ENCODE assay signal across 9 cellular contexts in the genomic region with DNA sequence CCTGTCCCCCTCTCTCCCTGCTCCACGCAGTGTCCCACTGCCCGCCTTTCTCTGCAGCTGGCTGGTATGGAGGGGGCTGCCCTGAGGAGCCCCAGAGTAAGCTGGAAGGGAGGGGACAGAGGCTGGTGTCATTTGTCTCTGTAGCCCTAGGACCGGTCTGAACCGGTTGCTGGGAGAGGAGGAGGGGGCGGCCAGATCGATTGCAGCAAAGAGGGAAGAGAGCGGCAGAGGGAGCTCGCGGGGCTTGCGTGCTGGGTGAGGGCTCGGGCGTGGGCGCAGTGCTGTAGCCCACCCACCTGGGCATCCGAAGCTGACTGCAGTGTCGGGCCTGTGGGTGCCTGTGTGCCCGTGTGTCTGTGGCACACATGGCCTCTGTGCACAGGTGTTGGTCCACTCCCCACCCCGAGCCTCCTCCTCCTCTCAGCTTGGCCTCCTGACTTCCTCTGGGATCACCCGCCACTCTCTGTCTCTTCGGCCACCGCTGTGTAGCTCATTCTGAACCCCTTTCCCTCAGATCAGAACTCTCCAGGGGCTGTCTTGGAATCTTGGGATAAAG. TPM values are rescaled to one million over a fixed set of nuclear protein-coding genes. Genes with fewer than 3 reads are reported as not detected.
A peak's percentile ranks its signal among the peaks of the same experiment; 100 is the strongest.
DNase-seq lines count a peak whose midpoint lies in the region; ATAC-seq, FAIRE-seq and TF ChIP-seq lines count a peak whose summit lies in the region.
"Had no signal": no experiment of that assay in that cellular context is flagged by ENCODE, and none has a peak within 500 bp of the region (broad histone marks: within the 10 kb centered on the region; RNA-seq: fewer than 3 reads in every experiment).

No MANE protein-coding gene starts in this region.

- H2AFZ ChIP-seq in K562 (ENCODE audit: low read depth, low read length) (peak overlapping the region; percentile 26; the same call in 1 of the 2 replicates), trophoblast cell (ENCODE audit: insufficient read depth, low read length, poor library complexity) (no peak overlapping the region), PC-3 (ENCODE audit: low read length) (no peak overlapping the region)

- no peak overlapping the region for H2BK120ac ChIP-seq in trophoblast cell (ENCODE audit: insufficient read depth, low read length, poor library complexity)

- DNase-seq in KBM-7 (peak; percentile 92), NCI-H510A (lab: John Stamatoyannopoulos, UW) (peak; percentile 92), K562 (ENCODE audit: extremely low read depth in 1 of 4, low spot score in 3 of 4) (peak; percentile 61 to 71 (median 67)), trophoblast cell (no peak), PC-3 (no peak)
- DNase-seq in activated T-helper 1 cell treated with anti-CD3 and anti-CD28 coated beads, Interleukin-12 subunit alpha, Interleukin-12 subunit beta, Interleukin-2, Interleukin-4 antibody, amounts not matched to agents 30 ng/mL and 10 ng/mL and 1 ng/mL, durations not matched to agents 14 hours and 24 hours and 36 hours (ENCODE audit: low spot score) = no peak

- H3K4ac ChIP-seq in trophoblast cell (ENCODE audit: low read depth, low read length) = no peak overlapping the region

- H3K14ac ChIP-seq in trophoblast cell (ENCODE audit: low read length) = no peak overlapping the region

- H3K9me3 ChIP-seq in K562 (replicated peaks; ENCODE audit: control insufficient read depth, insufficient read depth, low read depth, low read length) (no peaks in the 10 kb centered on the region), trophoblast cell (ENCODE audit: insufficient read depth, low read depth, low read length) (peaks cover 4% of the 10 kb centered on the region), PC-3 (ENCODE audit: low read length) (no peaks in the 10 kb centered on the region)
- H3K9me3 ChIP-seq: esophagus muscularis mucosa had no signal

- 0 out of 2 replicates have a peak, but pooled peaks cover 3% of the 10 kb centered on the region for H4K20me1 ChIP-seq in K562 (replicated peaks; ENCODE audit: control insufficient read depth, insufficient read depth, low read length)
- no peaks in the 10 kb centered on the region for H4K20me1 ChIP-seq in PC-3 (ENCODE audit: low read length)

- no peak for FAIRE-seq in K562 (lab: Jason Lieb, UNC)
- FAIRE-seq: RCC 7860 had no signal

- 0 out of 6 replicates have a peak, but pooled peaks of 2 of the 3 experiments have one; percentile 4 to 7 for TF ChIP-seq CTCF in K562 (IDR thresholded peaks at IDR 0.05 in 2 of 3, conservative IDR thresholded peaks at IDR 0.05 in 1 of 3; ENCODE audit: insufficient read depth in 2 of 3, low read depth in 1 of 3, low read length in 3 of 3)
- TF ChIP-seq CTCF in PC-3 (conservative IDR thresholded peaks at IDR 0.05; ENCODE audit: low read depth, low read length) = no peak

- no TSS peak for BruUV-seq in K562 (replicated peaks; lab: Mats Ljungman, UMichigan)
- BruUV-seq in PC-3 (replicated peaks; lab: Mats Ljungman, UMichigan) = no TSS peak

- no peak overlapping the region for H4K91ac ChIP-seq in trophoblast cell (ENCODE audit: low read depth, low read length)

- H3K9me2 ChIP-seq in PC-3 (replicated peaks; ENCODE audit: low read length) = no peaks in the 10 kb centered on the region

- H3K9me3 Mint-ChIP-seq in activated T-helper 1 cell treated with anti-CD3 and anti-CD28 coated beads, Interleukin-12 subunit alpha, Interleukin-12 subunit beta, Interleukin-2, Interleukin-4 antibody, amounts not matched to agents 30 ng/mL and 10 ng/mL and 1 ng/mL, durations not matched to agents 14 hours and 24 hours and 36 hours = no peaks in the 10 kb centered on the region

- 74% methylated on average over 10 of the region's 20 CpGs for WGBS in K562 (ENCODE audit: insufficient coverage, low coverage, missing lambda C conversion rate)
- no CpG with 5 or more reads among the region's 20 CpGs for WGBS in trophoblast cell (ENCODE audit: extremely low coverage, insufficient coverage, insufficient read length)

- H2AK5ac ChIP-seq in trophoblast cell (ENCODE audit: low read length) = no peak overlapping the region

- H4K12ac ChIP-seq in trophoblast cell (ENCODE audit: low read depth, low read length) = no peak overlapping the region

- H3K27ac ChIP-seq in K562 (ENCODE audit: extremely low read depth, low read depth, low read length) = peak overlapping the region; percentile 39; the same call in 1 of the 3 replicates
- H3K27ac ChIP-seq in trophoblast cell (ENCODE audit: low read depth, low read length) = peak overlapping the region; percentile 13
- H3K27ac ChIP-seq in PC-3 (ENCODE audit: low read length) = no peak overlapping the region
- H3K27ac ChIP-seq: esophagus muscularis mucosa had no signal

- no peaks in the 10 kb centered on the region for H3K27me3 Mint-ChIP-seq in activated T-helper 1 cell treated with anti-CD3 and anti-CD28 coated beads, Interleukin-12 subunit alpha, Interleukin-12 subunit beta, Interleukin-2, Interleukin-4 antibody, amounts not matched to agents 30 ng/mL and 10 ng/mL and 1 ng/mL, durations not matched to agents 14 hours and 24 hours and 36 hours (ENCODE audit: insufficient read depth)

- H3K4me1 Mint-ChIP-seq in activated T-helper 1 cell treated with anti-CD3 and anti-CD28 coated beads, Interleukin-12 subunit alpha, Interleukin-12 subunit beta, Interleukin-2, Interleukin-4 antibody, amounts not matched to agents 30 ng/mL and 10 ng/mL and 1 ng/mL, durations not matched to agents 14 hours and 24 hours and 36 hours (ENCODE audit: low read depth) = no peaks in the 10 kb centered on the region

- in situ Hi-C loops in KBM-7 (cut with MboI; ENCODE audit: low pct_unique_long_range_greater_than_20kb, low sequenced_read_pairs) (no loop called here), K562 (cut with MboI) (no loop called here)

- no peak for TF ChIP-seq RAD21 in K562 (CRISPR knock-in tag; conservative IDR thresholded peaks at IDR 0.05 in 1 of 2, IDR thresholded peaks at IDR 0.05 in 1 of 2)

- no peak for TF ChIP-seq EP300 in K562 (IDR thresholded peaks at IDR 0.05; ENCODE audit: low read length)

- intact Hi-C loops in K562 (cut with micrococcal nuclease) (no loop called here), PC-3 (cut with micrococcal nuclease) (no loop called here)
- intact Hi-C loops in activated T-helper 1 cell treated with anti-CD3 and anti-CD28 coated beads, Interleukin-12 subunit alpha, Interleukin-12 subunit beta, Interleukin-2, Interleukin-4 antibody, amounts not matched to agents 30 ng/mL and 10 ng/mL and 1 ng/mL, durations not matched to agents 14 hours and 24 hours and 36 hours (cut with micrococcal nuclease) = no loop called here

- H3F3A ChIP-seq in PC-3 (ENCODE audit: low read length, unreplicated experiment) = no peaks in the 10 kb centered on the region

- H3K27ac Mint-ChIP-seq in activated T-helper 1 cell treated with anti-CD3 and anti-CD28 coated beads, Interleukin-12 subunit alpha, Interleukin-12 subunit beta, Interleukin-2, Interleukin-4 antibody, amounts not matched to agents 30 ng/mL and 10 ng/mL and 1 ng/mL, durations not matched to agents 14 hours and 24 hours and 36 hours = no peak overlapping the region

- H2BK12ac ChIP-seq in trophoblast cell (ENCODE audit: low read length) = no peak overlapping the region

- H3K36me3 ChIP-seq in K562 (ENCODE audit: control insufficient read depth, insufficient read depth, low read length) (no peaks in the 10 kb centered on the region), trophoblast cell (ENCODE audit: control insufficient read depth in 1 of 2, insufficient read depth in 2 of 2, low read length in 2 of 2) (peaks cover 92 to 94% of the 10 kb centered on the region in 2 experiments), PC-3 (ENCODE audit: low read depth, low read length) (peaks cover 19% of the 10 kb centered on the region)

- CTCF ChIA-PET in K562 (lab: Yijun Ruan, JAX; ENCODE audit: low intra/inter-chr PET ratio) = no interaction called here
- CTCF ChIA-PET in PC-3 (lab: Charles Lee) = no interaction called here

- no peaks in the 10 kb centered on the region for H3K9me1 ChIP-seq in K562 (ENCODE audit: control insufficient read depth, insufficient read depth, low read length)

- ATAC-seq in K562 (peak; percentile 77), PC-3 (no peak), GM19467 (IDR thresholded peaks at IDR 0.05; ENCODE audit: unreplicated experiment) (no peak)

- H4K8ac ChIP-seq in trophoblast cell (ENCODE audit: low read depth, low read length) = no peak overlapping the region

- H3K79me1 ChIP-seq in trophoblast cell (ENCODE audit: low read length) = peaks cover 17% of the 10 kb centered on the region

- no peak for TF ChIP-seq POLR2A in K562 (conservative IDR thresholded peaks at IDR 0.05)

- POLR2A ChIA-PET in K562 (lab: Yijun Ruan, JAX) (interaction anchor here (0.6 to 0.8 kb wide), 4 partner anchors 17 to 690 kb away, joined by 3 to 5 read pairs (median 3); a partner anchor contains a TSS), PC-3 (lab: Charles Lee; ENCODE audit: unreplicated experiment) (no interaction called here)

- H3K4me1 ChIP-seq in K562 (replicated peaks in 1 of 2; ENCODE audit: control insufficient read depth in 2 of 2, insufficient read depth in 2 of 2, low read length in 2 of 2) (peaks cover 13 to 55% of the 10 kb centered on the region in 2 experiments; a peak in 3 of 5 replicates), trophoblast cell (ENCODE audit: control insufficient read depth in 1 of 2, insufficient read depth in 2 of 2, low read length in 2 of 2) (peaks cover 28 to 36% of the 10 kb centered on the region in 2 experiments), PC-3 (ENCODE audit: insufficient read depth, low read length) (no peaks in the 10 kb centered on the region)

- no peak overlapping the region for H3K18ac ChIP-seq in trophoblast cell (ENCODE audit: low read length)

- H3K4me2 ChIP-seq in K562 (ENCODE audit: insufficient read depth, low read length) (no peak overlapping the region; the same call in 1 of the 2 replicates), trophoblast cell (ENCODE audit: low read length) (no peak overlapping the region), PC-3 (ENCODE audit: low read length) (no peak overlapping the region)

- no peaks in the 10 kb centered on the region for H3K36me3 Mint-ChIP-seq in activated T-helper 1 cell treated with anti-CD3 and anti-CD28 coated beads, Interleukin-12 subunit alpha, Interleukin-12 subunit beta, Interleukin-2, Interleukin-4 antibody, amounts not matched to agents 30 ng/mL and 10 ng/mL and 1 ng/mL, durations not matched to agents 14 hours and 24 hours and 36 hours (ENCODE audit: low read depth)

- no peak overlapping the region for H2BK5ac ChIP-seq in trophoblast cell (ENCODE audit: low read depth, low read length, poor library complexity)

- H3K79me2 ChIP-seq in K562 (ENCODE audit: control insufficient read depth, insufficient read depth, low read length) = no peaks in the 10 kb centered on the region
- peaks cover 7% of the 10 kb centered on the region for H3K79me2 ChIP-seq in trophoblast cell (ENCODE audit: control insufficient read depth, insufficient read depth, low read length, poor library complexity)
- no peaks in the 10 kb centered on the region for H3K79me2 ChIP-seq in PC-3 (ENCODE audit: low read length)

- H3K9ac ChIP-seq in K562 (ENCODE audit: insufficient read depth in 1 of 2, low read depth in 2 of 2, low read length in 2 of 2) = peak overlapping the region in 1 of 2 experiments; percentile 86; a peak in 2 of 4 replicates
- no peak overlapping the region for H3K9ac ChIP-seq in trophoblast cell (ENCODE audit: low read length)
- no peak overlapping the region for H3K9ac ChIP-seq in PC-3 (ENCODE audit: low read length)

- H3K4me3 Mint-ChIP-seq in activated T-helper 1 cell treated with anti-CD3 and anti-CD28 coated beads, Interleukin-12 subunit alpha, Interleukin-12 subunit beta, Interleukin-2, Interleukin-4 antibody, amounts not matched to agents 30 ng/mL and 10 ng/mL and 1 ng/mL, durations not matched to agents 14 hours and 24 hours and 36 hours = no peak overlapping the region

- no peak overlapping the region for H3K23ac ChIP-seq in trophoblast cell (ENCODE audit: low read length)

- H3K27me3 ChIP-seq in K562 (ENCODE audit: control insufficient read depth in 2 of 2, insufficient read depth in 2 of 2, low read length in 2 of 2) (no peaks in the 10 kb centered on the region), trophoblast cell (ENCODE audit: insufficient read depth, low read length) (no peaks in the 10 kb centered on the region), PC-3 (ENCODE audit: low read length) (no peaks in the 10 kb centered on the region)
- H3K27me3 ChIP-seq: esophagus muscularis mucosa had no signal

- no peak overlapping the region for H3K4me3 ChIP-seq in K562
- H3K4me3 ChIP-seq in trophoblast cell (ENCODE audit: low read depth, low read length) = no peak overlapping the region
- H3K4me3 ChIP-seq in PC-3 (ENCODE audit: low read length) = no peak overlapping the region
- H3K4me3 ChIP-seq: esophagus muscularis mucosa had no signal

RNA-seq across cellular contexts. Expression of a gene that starts 50.7 kb away (rescaled TPM):
- total RNA-seq in K562 (2011; cell fraction: chromatin; rRNA removed; ENCODE audit: low replicate concordance) = 23.1 and 61.0 TPM in 2 replicates
- total RNA-seq in K562 (2011; cell fraction: nucleolus; rRNA removed) = 26.7 and 29.4 TPM in 2 replicates
- 20.5 and 28.9 TPM in 2 replicates for total RNA-seq in K562 (2011; cell fraction: nucleoplasm; rRNA removed)
- 2.0 and 4.7 TPM in 2 replicates for total RNA-seq in K562 (2014; rRNA removed)
- total RNA-seq in K562 (2014; rRNA removed; fragmentation: Illumina TruSeq; extraction: Trizol) = 1.4 and 1.9 TPM in 2 replicates
- total RNA-seq in K562 (2015; rRNA removed; fragmentation: Illumina TruSeq; extraction: Trizol) = 2.9 and 3.1 TPM in 2 replicates
- total RNA-seq in K562 (2021) = 7.0 and 7.7 TPM in 2 replicates
- 8.0 and 8.5 TPM in 2 replicates for polyA plus RNA-seq in K562 (2011; rRNA removed)
- polyA plus RNA-seq in K562 (2011; cell fraction: cytosol; rRNA removed) = 6.8 and 11.9 TPM in 2 replicates
- 45.7 and 78.2 TPM in 2 replicates for polyA plus RNA-seq in K562 (2011; cell fraction: nucleus; rRNA removed)
- polyA plus RNA-seq in K562 (2012) = 4.7 and 5.8 TPM in 2 replicates
- 5.4 and 8.3 TPM in 2 replicates for polyA plus RNA-seq in K562 (2014; fragmentation: Illumina TruSeq; extraction: Trizol)
- under 1 TPM; 0.06 to 0.14 TPM for polyA plus RNA-seq in K562 (2014; fragmentation: Nextera tagmentation; extraction: Ambion mirVana)
- polyA plus RNA-seq in K562 (2014; rRNA removed) = 4.8 and 5.2 TPM in 2 replicates
- 5.2 and 16.3 TPM in 2 replicates for polyA minus RNA-seq in K562 (2011; rRNA and poly(A)+ RNA removed)
- polyA minus RNA-seq in K562 (2011; cell fraction: cytosol; rRNA and poly(A)+ RNA removed) = 4.0 and 10.0 TPM in 2 replicates
- 12.3 and 15.8 TPM in 2 replicates for polyA minus RNA-seq in K562 (2011; cell fraction: nucleus; rRNA and poly(A)+ RNA removed)
- polyA plus RNA-seq in trophoblast cell (2013) = 188 and 198 TPM in 2 replicates
- 6.2 and 6.4 TPM in 2 replicates for total RNA-seq in activated T-helper 1 cell treated with anti-CD3 and anti-CD28 coated beads, Interleukin-12 subunit alpha, Interleukin-12 subunit beta, Interleukin-2, Interleukin-4 antibody, amounts not matched to agents 30 ng/mL and 10 ng/mL and 1 ng/mL, durations not matched to agents 14 hours and 24 hours and 36 hours
- 55.6 and 82.1 TPM in 2 replicates for total RNA-seq in PC-3 (2014; rRNA removed)

Comparison
In these comparisons a context has a peak if more than half of its experiments do, and no peak if none do; other contexts are left out.
1. DNase-seq: peak in KBM-7 (single experiment), NCI-H510A (single experiment) and K562 (4 of 4); none in trophoblast cell (0 of 2), activated T-helper 1 cell treated with anti-CD3 and anti-CD28 coated beads, Interleukin-12 subunit alpha, Interleukin-12 subunit beta, Interleukin-2, Interleukin-4 antibody, amounts not matched to agents 30 ng/mL and 10 ng/mL and 1 ng/mL, durations not matched to agents 14 hours and 24 hours and 36 hours (single experiment) and PC-3 (single experiment).